1 cellular context compared by ENCODE assay signal in the genomic region with DNA sequence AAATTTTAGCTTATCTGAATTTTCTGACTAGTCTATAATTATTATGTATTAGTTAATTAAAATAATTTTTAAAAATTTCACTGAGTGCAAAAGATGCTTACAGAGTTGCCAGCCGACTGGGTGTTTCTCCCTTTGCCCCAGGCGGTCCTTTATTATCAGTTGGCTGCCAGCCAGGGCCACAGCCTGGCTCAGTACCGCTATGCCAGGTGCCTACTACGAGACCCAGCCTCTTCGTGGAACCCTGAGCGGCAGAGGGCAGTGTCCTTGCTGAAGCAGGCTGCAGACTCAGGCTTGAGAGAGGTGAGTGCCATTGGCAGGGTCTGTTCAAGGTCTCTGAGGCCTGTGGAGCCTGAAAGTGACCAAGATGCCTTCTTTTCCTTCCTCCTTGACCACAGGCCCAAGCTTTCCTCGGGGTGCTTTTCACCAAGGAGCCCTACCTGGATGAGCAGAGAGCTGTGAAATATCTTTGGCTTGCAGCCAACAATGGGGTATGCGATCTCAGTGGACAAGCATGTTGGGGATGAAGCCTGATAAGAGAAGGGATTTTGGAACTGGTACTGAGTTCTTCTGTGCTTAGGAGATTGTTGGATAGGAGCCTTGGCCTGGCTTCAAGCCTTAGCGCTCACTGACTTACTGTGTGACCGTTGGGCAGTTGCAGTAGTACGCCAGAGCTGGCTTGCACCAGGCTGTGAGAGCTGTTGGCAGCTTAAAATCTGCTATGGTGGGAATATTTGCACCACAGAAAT.
TF ChIP-seq lines count a peak whose summit lies in the region.

No MANE protein-coding gene starts in this region.

TF ChIP-seq in SK-N-SH treated with all-trans-retinoic acid at 6 μM for 48 hours, 23 proteins besides CTCF, POLR2A, EP300 and RAD21 (continued from another document):
- TF ChIP-seq, protein P1, sequence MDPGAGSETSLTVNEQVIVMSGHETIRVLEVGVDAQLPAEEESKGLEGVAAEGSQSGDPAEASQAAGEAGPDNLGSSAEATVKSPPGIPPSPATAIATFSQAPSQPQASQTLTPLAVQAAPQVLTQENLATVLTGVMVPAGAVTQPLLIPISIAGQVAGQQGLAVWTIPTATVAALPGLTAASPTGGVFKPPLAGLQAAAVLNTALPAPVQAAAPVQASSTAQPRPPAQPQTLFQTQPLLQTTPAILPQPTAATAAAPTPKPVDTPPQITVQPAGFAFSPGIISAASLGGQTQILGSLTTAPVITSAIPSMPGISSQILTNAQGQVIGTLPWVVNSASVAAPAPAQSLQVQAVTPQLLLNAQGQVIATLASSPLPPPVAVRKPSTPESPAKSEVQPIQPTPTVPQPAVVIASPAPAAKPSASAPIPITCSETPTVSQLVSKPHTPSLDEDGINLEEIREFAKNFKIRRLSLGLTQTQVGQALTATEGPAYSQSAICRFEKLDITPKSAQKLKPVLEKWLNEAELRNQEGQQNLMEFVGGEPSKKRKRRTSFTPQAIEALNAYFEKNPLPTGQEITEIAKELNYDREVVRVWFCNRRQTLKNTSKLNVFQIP (CRISPR knock-in tag; IDR thresholded peaks at IDR 0.05; ENCODE audit: borderline replicate concordance, low read depth) = no peak
- no peak for TF ChIP-seq SNAI2 (CRISPR knock-in tag; IDR thresholded peaks at IDR 0.05)
- TF ChIP-seq, protein P2, sequence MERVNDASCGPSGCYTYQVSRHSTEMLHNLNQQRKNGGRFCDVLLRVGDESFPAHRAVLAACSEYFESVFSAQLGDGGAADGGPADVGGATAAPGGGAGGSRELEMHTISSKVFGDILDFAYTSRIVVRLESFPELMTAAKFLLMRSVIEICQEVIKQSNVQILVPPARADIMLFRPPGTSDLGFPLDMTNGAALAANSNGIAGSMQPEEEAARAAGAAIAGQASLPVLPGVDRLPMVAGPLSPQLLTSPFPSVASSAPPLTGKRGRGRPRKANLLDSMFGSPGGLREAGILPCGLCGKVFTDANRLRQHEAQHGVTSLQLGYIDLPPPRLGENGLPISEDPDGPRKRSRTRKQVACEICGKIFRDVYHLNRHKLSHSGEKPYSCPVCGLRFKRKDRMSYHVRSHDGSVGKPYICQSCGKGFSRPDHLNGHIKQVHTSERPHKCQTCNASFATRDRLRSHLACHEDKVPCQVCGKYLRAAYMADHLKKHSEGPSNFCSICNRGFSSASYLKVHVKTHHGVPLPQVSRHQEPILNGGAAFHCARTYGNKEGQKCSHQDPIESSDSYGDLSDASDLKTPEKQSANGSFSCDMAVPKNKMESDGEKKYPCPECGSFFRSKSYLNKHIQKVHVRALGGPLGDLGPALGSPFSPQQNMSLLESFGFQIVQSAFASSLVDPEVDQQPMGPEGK (CRISPR knock-in tag; IDR thresholded peaks at IDR 0.05; ENCODE audit: borderline replicate concordance) = no peak
- TF ChIP-seq PPARA (CRISPR knock-in tag; IDR thresholded peaks at IDR 0.05; ENCODE audit: borderline replicate concordance) = no peak
- TF ChIP-seq, protein P3, sequence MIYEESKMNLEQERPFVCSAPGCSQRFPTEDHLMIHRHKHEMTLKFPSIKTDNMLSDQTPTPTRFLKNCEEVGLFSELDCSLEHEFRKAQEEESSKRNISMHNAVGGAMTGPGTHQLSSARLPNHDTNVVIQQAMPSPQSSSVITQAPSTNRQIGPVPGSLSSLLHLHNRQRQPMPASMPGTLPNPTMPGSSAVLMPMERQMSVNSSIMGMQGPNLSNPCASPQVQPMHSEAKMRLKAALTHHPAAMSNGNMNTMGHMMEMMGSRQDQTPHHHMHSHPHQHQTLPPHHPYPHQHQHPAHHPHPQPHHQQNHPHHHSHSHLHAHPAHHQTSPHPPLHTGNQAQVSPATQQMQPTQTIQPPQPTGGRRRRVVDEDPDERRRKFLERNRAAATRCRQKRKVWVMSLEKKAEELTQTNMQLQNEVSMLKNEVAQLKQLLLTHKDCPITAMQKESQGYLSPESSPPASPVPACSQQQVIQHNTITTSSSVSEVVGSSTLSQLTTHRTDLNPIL (CRISPR knock-in tag; IDR thresholded peaks at IDR 0.05; ENCODE audit: low read depth) = no peak
- TF ChIP-seq ZFP3 (CRISPR knock-in tag; IDR thresholded peaks at IDR 0.05) = no peak
